11 cellular contexts compared by ENCODE assay signal in genomic region chrX:130167040-130167439, GRCh38. TPM values are rescaled to one million over a fixed set of nuclear protein-coding genes. Genes with fewer than 3 reads are reported as not detected.
DNase-seq lines count a peak whose midpoint lies in the region; ATAC-seq and TF ChIP-seq lines count a peak whose summit lies in the region.
"Had no signal": no experiment of that assay in that cellular context is flagged by ENCODE, and none has a peak within 500 bp of the region (broad histone marks: within the 10 kb centered on the region; RNA-seq: fewer than 3 reads in every experiment).

No MANE protein-coding gene starts in this region.

- H3K9ac ChIP-seq in HUES48 (ENCODE audit: low read depth, low read length) (no peak overlapping the region), mesendoderm (ENCODE audit: low read length) (no peak overlapping the region)

- H3K27me3 ChIP-seq in BJ (ENCODE audit: control insufficient read depth, insufficient read depth, low read length) (no peaks in the 10 kb centered on the region), HUES48 (ENCODE audit: control insufficient read depth, insufficient read depth, low read length) (peaks cover 13% of the 10 kb centered on the region), mesendoderm (ENCODE audit: insufficient read depth, low read length, poor library complexity) (peaks cover 2% of the 10 kb centered on the region)

- no peaks in the 10 kb centered on the region for H3K79me2 ChIP-seq in mesendoderm (ENCODE audit: control insufficient read depth, insufficient read depth, low read length)

- POLR2A ChIA-PET in BJ (lab: Charles Lee), result no interaction called here

- peaks cover 19% of the 10 kb centered on the region for H3K4me1 ChIP-seq in HUES48 (ENCODE audit: control insufficient read depth, insufficient read depth, low read length)
- H3K4me1 ChIP-seq in mesendoderm (ENCODE audit: control insufficient read depth, low read depth, low read length), result no peaks in the 10 kb centered on the region

- H3K4ac ChIP-seq in mesendoderm (ENCODE audit: low read depth, low read length), result no peak overlapping the region

- CTCF ChIA-PET in BJ (lab: Yijun Ruan, JAX), result no interaction called here

- H3K36me3 Mint-ChIP-seq in activated naive CD8-positive, alpha-beta T cell treated with anti-CD3 and anti-CD28 coated beads, Interleukin-2, amount 50 U/mL, for 24 hours (ENCODE audit: low read depth), result no peaks in the 10 kb centered on the region
- H3K36me3 Mint-ChIP-seq in mesothelial cell of epicardium, result no peaks in the 10 kb centered on the region

- H3K9me3 ChIP-seq in HUES48 (ENCODE audit: control insufficient read depth, insufficient read depth, low read length), result no peaks in the 10 kb centered on the region
- H3K9me3 ChIP-seq: spleen had no signal

- no peaks in the 10 kb centered on the region for H3K27me3 Mint-ChIP-seq in activated naive CD8-positive, alpha-beta T cell treated with anti-CD3 and anti-CD28 coated beads, Interleukin-2, amount 50 U/mL, for 24 hours
- H3K27me3 Mint-ChIP-seq in mesothelial cell of epicardium (ENCODE audit: low read depth), result peaks cover 2% of the 10 kb centered on the region

- H2BK120ac ChIP-seq in mesendoderm (ENCODE audit: low read depth, low read length), result no peak overlapping the region

- no CpG with 5 or more reads among the region's 4 CpGs for WGBS in mesendoderm (ENCODE audit: extremely low coverage, insufficient coverage, low lambda C conversion rate)

- H3K9me3 Mint-ChIP-seq in activated naive CD8-positive, alpha-beta T cell treated with anti-CD3 and anti-CD28 coated beads, Interleukin-2, amount 50 U/mL, for 24 hours, result no peaks in the 10 kb centered on the region
- peaks cover 11% of the 10 kb centered on the region for H3K9me3 Mint-ChIP-seq in mesothelial cell of epicardium

- no peaks in the 10 kb centered on the region for H3K36me3 ChIP-seq in BJ (ENCODE audit: control insufficient read depth, insufficient read depth, low read length)
- no peaks in the 10 kb centered on the region for H3K36me3 ChIP-seq in HUES48 (ENCODE audit: control insufficient read depth, insufficient read depth, low read length)
- H3K36me3 ChIP-seq in mesendoderm (ENCODE audit: control insufficient read depth, insufficient read depth, low read length), result no peaks in the 10 kb centered on the region
- H3K36me3 ChIP-seq: spleen had no signal

- no peak overlapping the region for H3K4me2 ChIP-seq in mesendoderm (ENCODE audit: low read length)

- no peak for ATAC-seq in activated naive CD8-positive, alpha-beta T cell treated with anti-CD3 and anti-CD28 coated beads, Interleukin-2, amount 50 U/mL, for 24 hours

- H3K4me1 Mint-ChIP-seq in activated naive CD8-positive, alpha-beta T cell treated with anti-CD3 and anti-CD28 coated beads, Interleukin-2, amount 50 U/mL, for 24 hours, result peaks cover 37% of the 10 kb centered on the region
- H3K4me1 Mint-ChIP-seq in mesothelial cell of epicardium, result peaks cover 33% of the 10 kb centered on the region

- H3K79me1 ChIP-seq in mesendoderm (ENCODE audit: low read length), result no peaks in the 10 kb centered on the region

- H3K4me3 ChIP-seq in BJ (ENCODE audit: low read depth, low read length), result peak overlapping the region; percentile 75; the same call in 1 of the 2 replicates
- peak overlapping the region; percentile 78 for H3K4me3 ChIP-seq in HUES48 (ENCODE audit: low read depth, low read length)
- no peak overlapping the region for H3K4me3 ChIP-seq in mesendoderm (ENCODE audit: low read length)

- no peak overlapping the region for H4K5ac ChIP-seq in mesendoderm (ENCODE audit: low read length)

- no peak overlapping the region for H3K27ac Mint-ChIP-seq in activated naive CD8-positive, alpha-beta T cell treated with anti-CD3 and anti-CD28 coated beads, Interleukin-2, amount 50 U/mL, for 24 hours
- peak overlapping the region; percentile 97 for H3K27ac Mint-ChIP-seq in mesothelial cell of epicardium

- H3K23ac ChIP-seq in mesendoderm (ENCODE audit: low read length), result no peak overlapping the region

- peak overlapping the region; percentile 90 for H3K4me3 Mint-ChIP-seq in activated naive CD8-positive, alpha-beta T cell treated with anti-CD3 and anti-CD28 coated beads, Interleukin-2, amount 50 U/mL, for 24 hours
- H3K4me3 Mint-ChIP-seq in mesothelial cell of epicardium, result peak overlapping the region; percentile 92

- no peak overlapping the region for H2AK5ac ChIP-seq in mesendoderm (ENCODE audit: low read length)

- H3K27ac ChIP-seq in HUES48 (ENCODE audit: low read depth, low read length), result no peak overlapping the region
- H3K27ac ChIP-seq in mesendoderm (ENCODE audit: low read depth, low read length), result no peak overlapping the region

- H2BK5ac ChIP-seq in mesendoderm (ENCODE audit: low read length), result no peak overlapping the region

- H3K18ac ChIP-seq in mesendoderm (ENCODE audit: low read length), result no peak overlapping the region

- no peak overlapping the region for H4K8ac ChIP-seq in mesendoderm (ENCODE audit: low read depth, low read length)

- H2BK15ac ChIP-seq in mesendoderm (replicated peaks; ENCODE audit: low read depth), result no peak overlapping the region

- DNase-seq in BJ (ENCODE audit: low read depth), result no peak
- no peak for DNase-seq in activated naive CD8-positive, alpha-beta T cell treated with anti-CD3 and anti-CD28 coated beads, Interleukin-2, amount 50 U/mL, for 24 hours
- no peak for DNase-seq in mesothelial cell of epicardium (ENCODE audit: low spot score in 2 of 2, unreplicated experiment in 2 of 2)
- DNase-seq in NCI-H446 treated with DMSO at 0.1 percent for 48 hours (lab: John Stamatoyannopoulos, UW), result no peak
- no peak for DNase-seq in HCEC 1CT
- no peak for DNase-seq in mesendoderm
- DNase-seq in D341Med (ENCODE audit: low spot score), result no peak
- DNase-seq: activated CD4-positive, alpha-beta T cell treated with anti-CD3 and anti-CD28 coated beads for 1 hour; NCI-H2029; spleen had no signal

- no peak overlapping the region for H3K56ac ChIP-seq in mesendoderm (ENCODE audit: low read length)

- no peak for TF ChIP-seq CTCF in BJ (IDR thresholded peaks at IDR 0.05; ENCODE audit: insufficient read depth, low read depth, low read length)
- TF ChIP-seq CTCF in mesothelial cell of epicardium (IDR thresholded peaks at IDR 0.05; ENCODE audit: unreplicated experiment), result no peak

RNA-seq across cellular contexts. Expression of gene AIFM1, which starts 1.4 kb away (rescaled TPM):
- 23.2 and 27.8 TPM in 2 replicates for polyA plus RNA-seq in BJ (2011; rRNA removed)
- 9.8 and 13.2 TPM in 2 replicates for polyA minus RNA-seq in BJ (2011; rRNA and poly(A)+ RNA removed)
- total RNA-seq in mesothelial cell of epicardium, result 31.3 to 34.6 TPM (median 32.1 TPM) in 3 replicates
- 28.8 TPM for polyA plus RNA-seq in mesendoderm (2013, experiment 1 of 2)
- 29.6 TPM for polyA plus RNA-seq in mesendoderm (2013, experiment 2 of 2)

RNA-seq across cellular contexts. Expression of gene RAB33A, which starts 4.7 kb away (rescaled TPM):
- polyA plus RNA-seq in BJ (2011; rRNA removed), result 4.6 and 5.1 TPM in 2 replicates
- 2.1 and 2.2 TPM in 2 replicates for polyA minus RNA-seq in BJ (2011; rRNA and poly(A)+ RNA removed)
- 4.2 to 4.6 TPM (median 4.3 TPM) in 3 replicates for total RNA-seq in mesothelial cell of epicardium
- polyA plus RNA-seq in mesendoderm (2013, experiment 1 of 2), result 0.63 TPM
- 0.57 TPM for polyA plus RNA-seq in mesendoderm (2013, experiment 2 of 2)

RNA-seq across cellular contexts. Expression of gene ELF4, which starts 56.7 kb away (rescaled TPM):
- 22.6 and 31.1 TPM in 2 replicates for polyA plus RNA-seq in BJ (2011; rRNA removed)
- 38.5 and 39.9 TPM in 2 replicates for polyA minus RNA-seq in BJ (2011; rRNA and poly(A)+ RNA removed)
- 21.0 to 22.9 TPM (median 22.2 TPM) in 3 replicates for total RNA-seq in mesothelial cell of epicardium
- polyA plus RNA-seq in mesendoderm (2013, experiment 1 of 2), result 1.9 TPM
- polyA plus RNA-seq in mesendoderm (2013, experiment 2 of 2), result 1.8 TPM
